10 cellular contexts compared by ENCODE assay signal in genomic region chr2:38406597-38407110, GRCh38. TPM values are rescaled to one million over a fixed set of nuclear protein-coding genes. Genes with fewer than 3 reads are reported as not detected.
A peak's percentile ranks its signal among the peaks of the same experiment; 100 is the strongest.
DNase-seq lines count a peak whose midpoint lies in the region; ATAC-seq, FAIRE-seq and TF ChIP-seq lines count a peak whose summit lies in the region.
"Had no signal": no experiment of that assay in that cellular context is flagged by ENCODE, and none has a peak within 500 bp of the region (broad histone marks: within the 10 kb centered on the region; RNA-seq: fewer than 3 reads in every experiment).

No MANE protein-coding gene starts in this region.

- FAIRE-seq in kidney (lab: Jason Lieb, UNC) (no peak), H54 (lab: Jason Lieb, UNC) (no peak)

- H4K20me1 ChIP-seq in Karpas-422 (ENCODE audit: insufficient read depth, low read depth, low read length) = no peaks in the 10 kb centered on the region

- peak overlapping the region; percentile 52; the same call in 1 of the 2 replicates for H2AFZ ChIP-seq in Karpas-422 (ENCODE audit: low read length)

- H3K9me2 ChIP-seq in Karpas-422 (replicated peaks; ENCODE audit: insufficient read depth, low read length) = no peaks in the 10 kb centered on the region

- no peak for TF ChIP-seq EP300 in stomach (IDR thresholded peaks at IDR 0.05)

- H3K9me3 ChIP-seq in Karpas-422 (ENCODE audit: low read length) = no peaks in the 10 kb centered on the region
- no peaks in the 10 kb centered on the region for H3K9me3 ChIP-seq in kidney (ENCODE audit: control insufficient read depth in 1 of 2, low read length in 2 of 2)
- H3K9me3 ChIP-seq in stomach = peaks cover 0 to 1% (median under 1%) of the 10 kb centered on the region in 4 donors

- no peaks in the 10 kb centered on the region for H3K27me3 ChIP-seq in Karpas-422 (ENCODE audit: low read length)
- H3K27me3 ChIP-seq in stomach = no peaks in the 10 kb centered on the region
- H3K27me3 ChIP-seq: foreskin keratinocyte had no signal

- WGBS in stomach, 5 donors = 58 to 77% (median 74%) methylated on average over 8 of the region's 8 CpGs

- ATAC-seq in stimulated activated naive CD8-positive, alpha-beta T cell treated with anti-CD3 and anti-CD28 coated beads, Interleukin-15, Interleukin-2, amounts not matched to agents 100 U/mL and 50 U/mL, for 24 hours = no peak
- ATAC-seq: foreskin keratinocyte had no signal

- H3K9ac ChIP-seq in Karpas-422 (ENCODE audit: low read length) (no peak overlapping the region; the same call in 1 of the 2 replicates), kidney (ENCODE audit: low read length in 2 of 2) (no peak overlapping the region)

- no peaks in the 10 kb centered on the region for H3K79me2 ChIP-seq in Karpas-422 (ENCODE audit: low read length)

- peak overlapping the region; percentile 100 for H3K27ac ChIP-seq in Karpas-422 (ENCODE audit: low read length)
- H3K27ac ChIP-seq in cingulate gyrus (ENCODE audit: low read depth, low read length) = peak overlapping the region; percentile 48
- peak overlapping the region; percentile 14 to 26 for H3K27ac ChIP-seq in kidney (ENCODE audit: low read depth in 2 of 2, low read length in 2 of 2)
- peak overlapping the region; percentile 31 to 67 (median 62) for H3K27ac ChIP-seq in stomach
- H3K27ac ChIP-seq: foreskin keratinocyte had no signal

- TF ChIP-seq POLR2A in stomach (IDR thresholded peaks at IDR 0.05) (no peak), H54 (IDR thresholded peaks at IDR 0.05; ENCODE audit: low read depth, low read length) (no peak)

- H3K4me1 ChIP-seq in Karpas-422 (ENCODE audit: low read length) = peaks cover 65% of the 10 kb centered on the region
- peaks cover 8 to 10% of the 10 kb centered on the region in 2 donors for H3K4me1 ChIP-seq in kidney (ENCODE audit: control insufficient read depth in 1 of 2, insufficient read depth in 1 of 2, low read depth in 1 of 2, low read length in 2 of 2)
- H3K4me1 ChIP-seq in stomach = peaks cover 6 to 42% (median 26%) of the 10 kb centered on the region in 4 donors
- H3K4me1 ChIP-seq: foreskin keratinocyte had no signal

- intact Hi-C loops in kidney (cut with DNase I) = no loop called here
- intact Hi-C loops in stomach (cut with DNase I; ENCODE audit: low total_unique reads) = no loop called here

- peak overlapping the region; percentile 81 for H3K4me2 ChIP-seq in Karpas-422 (ENCODE audit: low read depth, low read length, poor library complexity, severe bottlenecking)

- H3K4me3 ChIP-seq in Karpas-422 (ENCODE audit: low read length) (no peak overlapping the region), kidney (ENCODE audit: low read length in 2 of 2) (no peak overlapping the region), stomach (no peak overlapping the region)

- DNase-seq in Karpas-422 (no peak), kidney (no peak), stomach (no peak), H54 (ENCODE audit: insufficient read length, low spot score) (no peak), DMS53 treated with DMSO at 0.1 percent for 48 hours (lab: John Stamatoyannopoulos, UW; ENCODE audit: unreplicated experiment) (no peak), GF-D8 (lab: John Stamatoyannopoulos, UW) (no peak)
- DNase-seq in stimulated activated naive CD8-positive, alpha-beta T cell treated with anti-CD3 and anti-CD28 coated beads, Interleukin-15, Interleukin-2, amounts not matched to agents 100 U/mL and 50 U/mL, for 24 hours = no peak
- DNase-seq: foreskin keratinocyte, NCI-H1417 had no signal

- TF ChIP-seq CTCF in kidney (IDR thresholded peaks at IDR 0.05; ENCODE audit: borderline replicate concordance, extremely low read depth, insufficient read depth) (no peak), stomach (IDR thresholded peaks at IDR 0.05) (no peak)

- H3K36me3 ChIP-seq in Karpas-422 (ENCODE audit: insufficient read depth, low read length) (no peaks in the 10 kb centered on the region), kidney (ENCODE audit: control insufficient read depth in 1 of 2, insufficient read depth in 2 of 2, low read length in 2 of 2) (no peaks in the 10 kb centered on the region), stomach (no peaks in the 10 kb centered on the region)

RNA-seq across cellular contexts. Expression of gene ATL2, which starts 29.6 kb away (rescaled TPM):
- 124 and 154 TPM in 2 replicates for total RNA-seq in Karpas-422 (2014; rRNA removed; shearing (Covaris generic); ENCODE audit: low replicate concordance)
- 52.1 TPM for total RNA-seq in kidney
- polyA plus RNA-seq in kidney (ENCODE audit: insufficient read depth, low read depth, low replicate concordance) = 22.0 TPM
- total RNA-seq in stomach = 100 to 1,000 TPM in 3 of 5 donors, 10 to 100 TPM in 2; 52.7 to 462 (median 102) TPM
- polyA plus RNA-seq in stomach = 10 to 100 TPM in 1 of 3 donors, 1 to 10 TPM in 2; 8.4 to 42.0 (median 8.9) TPM

Comparison
In these comparisons a context has a peak if more than half of its experiments do, and no peak if none do; other contexts are left out.
1. H3K27ac ChIP-seq: peak in every context shown above with its lines; median percentile 100 in Karpas-422; 62 in stomach; 48 in cingulate gyrus; 20 in kidney.